In genomic region chr18:54506516-54507261, GRCh38 we compare ENCODE assay signal across 23 cellular contexts.
DNase-seq lines count a peak whose midpoint lies in the region; ATAC-seq, FAIRE-seq and TF ChIP-seq lines count a peak whose summit lies in the region.
"Had no signal": no experiment of that assay in that cellular context is flagged by ENCODE, and none has a peak within 500 bp of the region (broad histone marks: within the 10 kb centered on the region; RNA-seq: fewer than 3 reads in every experiment).

No MANE protein-coding gene starts in this region.

- 87% methylated on average over 2 of the region's 2 CpGs for WGBS in hepatocyte (ENCODE audit: low lambda C conversion rate, missing lambda C conversion rate)

- H3K4me2 ChIP-seq in hepatocyte: no peak overlapping the region

- H2AFZ ChIP-seq in hepatocyte: no peak overlapping the region

- no peaks in the 10 kb centered on the region for H3K79me2 ChIP-seq in hepatocyte

- no peaks in the 10 kb centered on the region for H3K36me3 ChIP-seq in hepatocyte (replicated peaks; ENCODE audit: insufficient read depth, low read depth)
- H3K36me3 ChIP-seq: esophagus muscularis mucosa had no signal

- H3K9me2 ChIP-seq in hepatocyte (replicated peaks; ENCODE audit: insufficient read depth): no peaks in the 10 kb centered on the region

- H3K9me3 ChIP-seq in hepatocyte (ENCODE audit: low read depth): no peaks in the 10 kb centered on the region
- H3K9me3 ChIP-seq: esophagus muscularis mucosa had no signal

- TF ChIP-seq CTCF in hepatocyte (IDR thresholded peaks at IDR 0.05; ENCODE audit: poor library complexity): no peak

- no peaks in the 10 kb centered on the region for H3K27me3 ChIP-seq in hepatocyte
- H3K27me3 ChIP-seq: esophagus muscularis mucosa had no signal

- no peaks in the 10 kb centered on the region for H4K20me1 ChIP-seq in hepatocyte (ENCODE audit: insufficient read depth, poor library complexity, severe bottlenecking)

- peak overlapping the region; percentile 54 for H3K27ac ChIP-seq in hepatocyte
- H3K27ac ChIP-seq: esophagus muscularis mucosa had no signal

- H3K4me1 ChIP-seq in hepatocyte (ENCODE audit: insufficient read depth): no peaks in the 10 kb centered on the region
- H3K4me1 ChIP-seq: esophagus muscularis mucosa had no signal

- no peak overlapping the region for H3K4me3 ChIP-seq in hepatocyte
- H3K4me3 ChIP-seq: esophagus muscularis mucosa had no signal

- no peak for DNase-seq in hepatocyte (ENCODE audit: low spot score)
- DNase-seq in GM19239 (ENCODE audit: insufficient read length, low spot score): no peak
- no peak for DNase-seq in activated CD4-positive, alpha-beta T cell treated with anti-CD3 and anti-CD28 coated beads, Interleukin-2, amount 50 U/mL, for 4 hours
- no peak for DNase-seq in AG08396 (ENCODE audit: low spot score)
- DNase-seq: activated CD4-positive, alpha-beta T cell treated with anti-CD3 and anti-CD28 coated beads, Interleukin-2, amount 50 U/mL, for 48 hours; activated gamma-delta T cell; amygdala; CD8-positive, alpha-beta memory T cell; central memory CD4-positive, alpha-beta T cell; DMS79; left cardiac atrium; NCI-H1105 treated with DMSO at 0.1 percent for 48 hours; NCI-H510A treated with DMSO at 0.1 percent for 48 hours; nephron progenitor cell; stimulated activated CD4-positive, alpha-beta T cell treated with anti-CD3 and anti-CD28 coated beads, Interleukin-2, amount 100 ng/mL, for 24 hours; stimulated activated naive CD8-positive, alpha-beta T cell treated with anti-CD3 and anti-CD28 coated beads, Interleukin-15, amount 100 ng/mL, for 72 hours; T-cell had no signal

- FAIRE-seq in GM19239 (lab: Jason Lieb, UNC): no peak
- FAIRE-seq: HTR-8/SVneo had no signal

- ATAC-seq in GM18868 (IDR thresholded peaks at IDR 0.05; ENCODE audit: unreplicated experiment) (peak; percentile 86), HG02588 (IDR thresholded peaks at IDR 0.05; ENCODE audit: unreplicated experiment) (peak; percentile 68), HG03432 (IDR thresholded peaks at IDR 0.05; ENCODE audit: unreplicated experiment) (peak; percentile 52), GM19328 (IDR thresholded peaks at IDR 0.05; ENCODE audit: unreplicated experiment) (no peak)
- ATAC-seq: left cardiac atrium; stimulated activated naive CD8-positive, alpha-beta T cell treated with anti-CD3 and anti-CD28 coated beads, Interleukin-15, amount 100 ng/mL, for 72 hours; T-cell had no signal
